19 cellular contexts compared by ENCODE assay signal in the genomic region with DNA sequence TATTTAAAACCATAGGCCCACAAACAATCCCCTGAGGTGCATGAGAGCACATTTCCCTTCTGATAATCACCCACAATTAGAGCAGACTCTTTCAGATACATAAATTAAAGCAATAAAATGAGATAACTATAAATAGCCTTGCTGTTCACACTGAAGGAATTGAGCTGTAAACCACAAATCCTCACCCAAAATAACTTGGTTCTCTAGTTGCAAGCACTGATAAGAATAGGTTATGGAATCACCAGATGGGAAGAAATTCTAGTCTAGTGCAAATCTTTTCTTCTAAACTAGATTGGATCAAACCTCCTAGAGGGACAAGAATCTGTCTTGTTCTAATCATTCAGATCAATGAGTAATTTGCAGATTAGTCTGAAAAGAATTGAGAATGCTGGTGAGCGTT.
DNase-seq lines count a peak whose midpoint lies in the region; ATAC-seq and TF ChIP-seq lines count a peak whose summit lies in the region.
"Had no signal": no experiment of that assay in that cellular context is flagged by ENCODE, and none has a peak within 500 bp of the region (broad histone marks: within the 10 kb centered on the region; RNA-seq: fewer than 3 reads in every experiment).

No MANE protein-coding gene starts in this region.

- H3K36me3 ChIP-seq in BLaER1: no peaks in the 10 kb centered on the region
- H3K36me3 ChIP-seq in HEK293 (ENCODE audit: control insufficient read depth in 2 of 2, insufficient read depth in 1 of 2, low read length in 2 of 2): no peaks in the 10 kb centered on the region
- no peaks in the 10 kb centered on the region for H3K36me3 ChIP-seq in lower lobe of right lung

- H3K4me3 ChIP-seq in BLaER1: no peak overlapping the region
- no peak overlapping the region for H3K4me3 ChIP-seq in HEK293 (ENCODE audit: low read depth, low read length)
- no peak overlapping the region for H3K4me3 ChIP-seq in lower lobe of right lung

- H3K9ac ChIP-seq in BLaER1: no peak overlapping the region

- no peak overlapping the region; the same call in 1 of the 2 replicates for H3K27ac ChIP-seq in BLaER1
- H3K27ac ChIP-seq in HEK293 (ENCODE audit: extremely low read depth, low read depth, low read length): no peak overlapping the region
- no peak overlapping the region for H3K27ac ChIP-seq in lower lobe of right lung

- H3K4me1 ChIP-seq in BLaER1 (peaks cover 55% of the 10 kb centered on the region), HEK293 (ENCODE audit: control insufficient read depth, insufficient read depth, low read length) (no peaks in the 10 kb centered on the region), lower lobe of right lung (peaks cover under 1% of the 10 kb centered on the region)

- peaks cover 16% of the 10 kb centered on the region for H3K9me3 ChIP-seq in BLaER1
- H3K9me3 ChIP-seq in HEK293 (ENCODE audit: control insufficient read depth, insufficient read depth, low read depth, low read length): no peaks in the 10 kb centered on the region
- no peaks in the 10 kb centered on the region for H3K9me3 ChIP-seq in lower lobe of right lung

- CTCF ChIA-PET in HEK293 (lab: Yijun Ruan, JAX): no interaction called here

- TF ChIP-seq CTCF in HEK293 (tag by site-specific recombination; IDR thresholded peaks at IDR 0.05) (no peak), lower lobe of right lung (IDR thresholded peaks at IDR 0.05) (no peak)

- DNase-seq in amniotic epithelial cell (ENCODE audit: low read depth) (peak; percentile 43), myocyte (ENCODE audit: low read depth) (peak; percentile 82), lower lobe of right lung (no peak), mesenteric fat pad (ENCODE audit: low spot score) (no peak), Right ventricle myocardium superior (no peak)
- no peak for DNase-seq in stimulated activated CD4-positive, alpha-beta T cell treated with anti-CD3 and anti-CD28 coated beads, Interleukin-1b, Interleukin-23, amount 100 ng/mL, for 48 hours
- DNase-seq: C1 segment of cervical spinal cord, GF-D8, HFFc6, MM.1S, NCI-H1092 treated with DMSO at 0.1 percent for 48 hours, NCI-H1694, NCI-H2107, NCI-H345, NCI-H526, RPMI8226 had no signal

- intact Hi-C loops in lower lobe of right lung (cut with DNase I): no loop called here
- intact Hi-C loops in Right ventricle myocardium superior (cut with DNase I): no loop called here

- H3K27me3 ChIP-seq in BLaER1 (no peaks in the 10 kb centered on the region), lower lobe of right lung (ENCODE audit: low read depth) (no peaks in the 10 kb centered on the region)

- H3K4me2 ChIP-seq in BLaER1: peak overlapping the region; percentile 67

- ATAC-seq in lower lobe of right lung: no peak
- ATAC-seq in Right ventricle myocardium superior (ENCODE audit: poor library complexity): no peak
- ATAC-seq: HepG2 had no signal

- POLR2A ChIA-PET in HEK293 (lab: Yijun Ruan, JAX): no interaction called here

- no peaks in the 10 kb centered on the region for H4K20me1 ChIP-seq in BLaER1

TF ChIP-seq in HEK293, 187 proteins besides CTCF, POLR2A, EP300 and RAD21:
- TF ChIP-seq ZNF658 (tag by site-specific recombination; IDR thresholded peaks at IDR 0.05): no peak
- TF ChIP-seq RBAK (tag by site-specific recombination; IDR thresholded peaks at IDR 0.05): no peak
- TF ChIP-seq, protein P1, sequence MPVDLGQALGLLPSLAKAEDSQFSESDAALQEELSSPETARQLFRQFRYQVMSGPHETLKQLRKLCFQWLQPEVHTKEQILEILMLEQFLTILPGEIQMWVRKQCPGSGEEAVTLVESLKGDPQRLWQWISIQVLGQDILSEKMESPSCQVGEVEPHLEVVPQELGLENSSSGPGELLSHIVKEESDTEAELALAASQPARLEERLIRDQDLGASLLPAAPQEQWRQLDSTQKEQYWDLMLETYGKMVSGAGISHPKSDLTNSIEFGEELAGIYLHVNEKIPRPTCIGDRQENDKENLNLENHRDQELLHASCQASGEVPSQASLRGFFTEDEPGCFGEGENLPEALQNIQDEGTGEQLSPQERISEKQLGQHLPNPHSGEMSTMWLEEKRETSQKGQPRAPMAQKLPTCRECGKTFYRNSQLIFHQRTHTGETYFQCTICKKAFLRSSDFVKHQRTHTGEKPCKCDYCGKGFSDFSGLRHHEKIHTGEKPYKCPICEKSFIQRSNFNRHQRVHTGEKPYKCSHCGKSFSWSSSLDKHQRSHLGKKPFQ (tag by site-specific recombination; IDR thresholded peaks at IDR 0.05): 0 out of 2 replicates have a peak, but pooled peaks have one; percentile 49

Comparison
In these comparisons a context has a peak if more than half of its experiments do, and no peak if none do; other contexts are left out.
1. DNase-seq: peak in amniotic epithelial cell (single experiment) and myocyte (single experiment); none in lower lobe of right lung (single experiment), mesenteric fat pad (single experiment), stimulated activated CD4-positive, alpha-beta T cell treated with anti-CD3 and anti-CD28 coated beads, Interleukin-1b, Interleukin-23, amount 100 ng/mL, for 48 hours (single experiment) and Right ventricle myocardium superior (single experiment).